In the genomic region with DNA sequence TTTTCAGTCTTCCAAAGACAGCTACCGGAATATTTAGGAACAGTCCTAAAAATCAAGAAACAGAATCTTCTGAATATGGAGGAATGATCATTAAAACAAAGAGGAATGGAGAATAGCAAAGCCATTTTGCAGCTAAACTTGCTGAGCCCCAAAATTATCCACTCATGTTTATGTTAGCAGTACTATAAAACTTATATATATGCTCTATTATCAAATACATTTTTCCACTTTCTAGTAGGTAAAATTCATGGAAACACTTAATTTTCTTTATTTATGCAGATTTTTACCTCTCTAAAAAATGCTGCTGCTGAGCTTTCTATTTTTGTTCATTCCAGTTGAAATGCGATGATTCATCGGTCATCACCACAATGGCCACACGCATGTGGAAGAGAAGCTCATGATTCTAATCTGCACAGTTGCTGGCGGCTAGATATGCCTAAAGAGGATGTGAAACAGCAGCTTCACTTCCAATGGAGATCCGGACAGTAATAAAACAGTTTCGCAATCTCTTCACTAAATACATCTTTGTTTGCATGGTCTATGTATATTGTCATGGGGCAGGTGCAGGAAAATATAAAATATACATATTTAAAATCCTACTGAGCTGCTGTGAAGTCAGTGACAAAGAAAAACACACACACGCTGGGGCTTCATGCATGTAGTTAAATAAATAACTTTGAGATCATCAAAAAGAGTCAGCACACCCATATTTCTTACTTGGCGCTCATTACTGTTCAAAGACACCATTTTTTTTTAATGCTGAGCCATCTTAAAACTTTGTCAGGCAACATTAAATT, we compare ENCODE assay signal across 8 cellular contexts.
DNase-seq lines count a peak whose midpoint lies in the region; ATAC-seq and TF ChIP-seq lines count a peak whose summit lies in the region.

No MANE protein-coding gene starts in this region.

- H3K9me3 Mint-ChIP-seq in activated CD8-positive, alpha-beta T cell treated with anti-CD3 and anti-CD28 coated beads for 36 hours, result no peaks in the 10 kb centered on the region
- H3K9me3 Mint-ChIP-seq in activated CD8-positive, alpha-beta T cell treated with anti-CD3 and anti-CD28 coated beads, Interleukin-2, amount 10 ng/mL, durations not matched to agents 7 days and 5 days (ENCODE audit: insufficient read depth), result no peaks in the 10 kb centered on the region
- H3K9me3 Mint-ChIP-seq in nephron, result no peaks in the 10 kb centered on the region
- H3K9me3 Mint-ChIP-seq in Caco-2 (ENCODE audit: unreplicated experiment), result no peaks in the 10 kb centered on the region

- CTCF ChIA-PET in activated CD8-positive, alpha-beta T cell treated with anti-CD3 and anti-CD28 coated beads for 36 hours (lab: Charles Lee), result interaction anchor here (0.8 kb wide), 1 partner anchor 10 kb away, joined by 3 read pairs; no protein-coding TSS in a partner anchor
- CTCF ChIA-PET in activated CD8-positive, alpha-beta T cell treated with anti-CD3 and anti-CD28 coated beads, Interleukin-2, amount 10 ng/mL, durations not matched to agents 7 days and 5 days (lab: Charles Lee), result no interaction called here
- CTCF ChIA-PET in Caco-2 (lab: Charles Lee), result no interaction called here

- H3K9me3 ChIP-seq in body of pancreas (no peaks in the 10 kb centered on the region), Caco-2 (no peaks in the 10 kb centered on the region)

- intact Hi-C loops in activated CD8-positive, alpha-beta T cell treated with anti-CD3 and anti-CD28 coated beads for 36 hours (cut with micrococcal nuclease), result no loop called here
- intact Hi-C loops in body of pancreas (cut with DNase I), result no loop called here
- intact Hi-C loops in Caco-2 (cut with micrococcal nuclease; ENCODE audit: unreplicated experiment), result no loop called here

- no peaks in the 10 kb centered on the region for H3K4me1 Mint-ChIP-seq in activated CD8-positive, alpha-beta T cell treated with anti-CD3 and anti-CD28 coated beads for 36 hours (ENCODE audit: low read depth)
- H3K4me1 Mint-ChIP-seq in activated CD8-positive, alpha-beta T cell treated with anti-CD3 and anti-CD28 coated beads, Interleukin-2, amount 10 ng/mL, durations not matched to agents 7 days and 5 days (ENCODE audit: low read depth), result peaks cover 2% of the 10 kb centered on the region
- H3K4me1 Mint-ChIP-seq in nephron, result peaks cover 12% of the 10 kb centered on the region
- no peaks in the 10 kb centered on the region for H3K4me1 Mint-ChIP-seq in Caco-2 (ENCODE audit: low read depth, unreplicated experiment)

- H3K4me3 Mint-ChIP-seq in activated CD8-positive, alpha-beta T cell treated with anti-CD3 and anti-CD28 coated beads for 36 hours, result no peak overlapping the region
- no peak overlapping the region for H3K4me3 Mint-ChIP-seq in activated CD8-positive, alpha-beta T cell treated with anti-CD3 and anti-CD28 coated beads, Interleukin-2, amount 10 ng/mL, durations not matched to agents 7 days and 5 days
- H3K4me3 Mint-ChIP-seq in nephron, result no peak overlapping the region
- no peak overlapping the region for H3K4me3 Mint-ChIP-seq in Caco-2 (ENCODE audit: unreplicated experiment)

- H3K36me3 ChIP-seq in body of pancreas (replicated peaks in 1 of 2; ENCODE audit: insufficient read depth in 1 of 2, low read depth in 2 of 2) (no peaks in the 10 kb centered on the region), Caco-2 (ENCODE audit: control insufficient read depth, insufficient read depth, low read length) (no peaks in the 10 kb centered on the region)

- H3K27ac ChIP-seq in body of pancreas, result peak overlapping the region in 1 of 4 donors; percentile 12

- no peak overlapping the region for H3K4me3 ChIP-seq in body of pancreas
- no peak overlapping the region for H3K4me3 ChIP-seq in Caco-2 (ENCODE audit: low read depth, low read length)

- H3K27me3 Mint-ChIP-seq in activated CD8-positive, alpha-beta T cell treated with anti-CD3 and anti-CD28 coated beads for 36 hours, result no peaks in the 10 kb centered on the region
- no peaks in the 10 kb centered on the region for H3K27me3 Mint-ChIP-seq in activated CD8-positive, alpha-beta T cell treated with anti-CD3 and anti-CD28 coated beads, Interleukin-2, amount 10 ng/mL, durations not matched to agents 7 days and 5 days (ENCODE audit: low read depth)
- H3K27me3 Mint-ChIP-seq in nephron (ENCODE audit: low read depth) (no peaks in the 10 kb centered on the region), Caco-2 (ENCODE audit: insufficient read depth, unreplicated experiment) (no peaks in the 10 kb centered on the region)

- TF ChIP-seq CTCF in activated CD8-positive, alpha-beta T cell treated with anti-CD3 and anti-CD28 coated beads for 36 hours (IDR thresholded peaks at IDR 0.05), result no peak
- TF ChIP-seq CTCF in body of pancreas (IDR thresholded peaks at IDR 0.05) (no peak), nephron (IDR thresholded peaks at IDR 0.05; ENCODE audit: unreplicated experiment in 3 of 3) (no peak), Caco-2 (IDR thresholded peaks at IDR 0.05; ENCODE audit: insufficient read depth in 1 of 2, low read depth in 1 of 2, low read length in 1 of 2, severe bottlenecking in 1 of 2, unreplicated experiment in 1 of 2) (no peak)

- BruUV-seq in Caco-2 (replicated peaks; lab: Mats Ljungman, UMichigan), result no TSS peak

- no peak overlapping the region for H3K27ac Mint-ChIP-seq in activated CD8-positive, alpha-beta T cell treated with anti-CD3 and anti-CD28 coated beads for 36 hours
- H3K27ac Mint-ChIP-seq in activated CD8-positive, alpha-beta T cell treated with anti-CD3 and anti-CD28 coated beads, Interleukin-2, amount 10 ng/mL, durations not matched to agents 7 days and 5 days, result no peak overlapping the region
- peak overlapping the region; percentile 37 to 68 (median 40) for H3K27ac Mint-ChIP-seq in nephron
- no peak overlapping the region for H3K27ac Mint-ChIP-seq in Caco-2 (ENCODE audit: unreplicated experiment)

- peak; percentile 14 for DNase-seq in activated CD8-positive, alpha-beta T cell treated with anti-CD3 and anti-CD28 coated beads for 36 hours
- DNase-seq in activated CD8-positive, alpha-beta T cell treated with anti-CD3 and anti-CD28 coated beads, Interleukin-2, amount 10 ng/mL, durations not matched to agents 7 days and 5 days, result no peak
- DNase-seq in NCI-H146 treated with DMSO at 0.1 percent for 48 hours (lab: John Stamatoyannopoulos, UW; ENCODE audit: unreplicated experiment) (peak; percentile 79), body of pancreas (peak in 2 of 4 donors; percentile 17 to 69), ecto neural progenitor cell (ENCODE audit: low spot score) (no peak), Caco-2 (no peak)

- no peak for TF ChIP-seq POLR2A in body of pancreas (IDR thresholded peaks at IDR 0.05)

- H3K27me3 ChIP-seq in body of pancreas (no peaks in the 10 kb centered on the region), Caco-2 (replicated peaks; ENCODE audit: control insufficient read depth, insufficient read depth, low read length) (no peaks in the 10 kb centered on the region)

- H3K36me3 Mint-ChIP-seq in activated CD8-positive, alpha-beta T cell treated with anti-CD3 and anti-CD28 coated beads for 36 hours (ENCODE audit: low read depth), result peaks cover 4% of the 10 kb centered on the region
- no peaks in the 10 kb centered on the region for H3K36me3 Mint-ChIP-seq in activated CD8-positive, alpha-beta T cell treated with anti-CD3 and anti-CD28 coated beads, Interleukin-2, amount 10 ng/mL, durations not matched to agents 7 days and 5 days (ENCODE audit: low read depth)
- H3K36me3 Mint-ChIP-seq in nephron (ENCODE audit: low read depth) (no peaks in the 10 kb centered on the region), Caco-2 (ENCODE audit: insufficient read depth, unreplicated experiment) (no peaks in the 10 kb centered on the region)

- H3K4me1 ChIP-seq in body of pancreas (no peaks in the 10 kb centered on the region), Caco-2 (peaks cover 6% of the 10 kb centered on the region)

- POLR2A ChIA-PET in activated CD8-positive, alpha-beta T cell treated with anti-CD3 and anti-CD28 coated beads for 36 hours (lab: Charles Lee), result no interaction called here
- POLR2A ChIA-PET in activated CD8-positive, alpha-beta T cell treated with anti-CD3 and anti-CD28 coated beads, Interleukin-2, amount 10 ng/mL, durations not matched to agents 7 days and 5 days (lab: Charles Lee), result no interaction called here
- POLR2A ChIA-PET in Caco-2 (lab: Charles Lee), result no interaction called here

- WGBS in body of pancreas, 2 donors, result 80 to 92% methylated on average over 9 of the region's 9 CpGs

- no peak for ATAC-seq in activated CD8-positive, alpha-beta T cell treated with anti-CD3 and anti-CD28 coated beads for 36 hours
- ATAC-seq in activated CD8-positive, alpha-beta T cell treated with anti-CD3 and anti-CD28 coated beads, Interleukin-2, amount 10 ng/mL, durations not matched to agents 7 days and 5 days, result no peak
- ATAC-seq in HG02884 (IDR thresholded peaks at IDR 0.05; ENCODE audit: unreplicated experiment) (peak; percentile 97), body of pancreas (peak; percentile 33)

Comparison
In these comparisons a context has a peak if more than half of its experiments do, and no peak if none do; other contexts are left out.
1. DNase-seq: peak in activated CD8-positive, alpha-beta T cell treated with anti-CD3 and anti-CD28 coated beads for 36 hours (single experiment) and NCI-H146 treated with DMSO at 0.1 percent for 48 hours (single experiment); none in activated CD8-positive, alpha-beta T cell treated with anti-CD3 and anti-CD28 coated beads, Interleukin-2, amount 10 ng/mL, durations not matched to agents 7 days and 5 days (single experiment), ecto neural progenitor cell (single experiment) and Caco-2 (0 of 2).
2. ATAC-seq: peak in HG02884 (single experiment) and body of pancreas (single experiment); none in activated CD8-positive, alpha-beta T cell treated with anti-CD3 and anti-CD28 coated beads for 36 hours (single experiment) and activated CD8-positive, alpha-beta T cell treated with anti-CD3 and anti-CD28 coated beads, Interleukin-2, amount 10 ng/mL, durations not matched to agents 7 days and 5 days (single experiment).
3. H3K27ac Mint-ChIP-seq: peak in nephron (3 of 3); none in activated CD8-positive, alpha-beta T cell treated with anti-CD3 and anti-CD28 coated beads for 36 hours (single experiment), activated CD8-positive, alpha-beta T cell treated with anti-CD3 and anti-CD28 coated beads, Interleukin-2, amount 10 ng/mL, durations not matched to agents 7 days and 5 days (single experiment) and Caco-2 (single experiment).